Comparison of ENCODE assay signal across 8 cellular contexts in the genomic region with DNA sequence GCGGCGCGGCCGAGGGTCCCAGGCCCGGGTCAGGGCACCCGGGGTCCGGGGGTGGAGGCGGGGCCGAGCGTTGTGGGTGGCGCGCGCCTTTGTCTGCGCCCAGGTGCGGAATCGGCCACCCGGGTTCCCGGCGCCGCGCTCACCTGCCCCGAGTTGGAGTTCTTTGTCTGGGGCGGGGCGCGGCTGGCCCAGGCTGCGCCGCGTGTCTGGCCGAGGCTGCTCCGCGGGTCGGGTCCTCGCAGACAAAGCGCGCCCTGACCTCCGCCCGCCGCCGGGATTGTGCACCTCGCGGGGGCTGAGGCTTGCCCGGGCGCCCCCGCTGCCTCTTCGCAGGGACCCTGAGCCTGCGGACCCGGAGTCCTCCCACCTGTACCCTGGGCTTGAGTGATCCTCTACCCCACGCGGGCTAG. TPM values are rescaled to one million over a fixed set of nuclear protein-coding genes. Genes with fewer than 3 reads are reported as not detected.
DNase-seq lines count a peak whose midpoint lies in the region; TF ChIP-seq lines count a peak whose summit lies in the region.

No MANE protein-coding gene starts in this region.

- H3K9me2 ChIP-seq in PC-9 (ENCODE audit: insufficient read depth), result no peaks in the 10 kb centered on the region

- H3K36me3 ChIP-seq in PC-9 (ENCODE audit: low read depth) (no peaks in the 10 kb centered on the region), mucosa of rectum (ENCODE audit: control insufficient read depth in 2 of 2, insufficient read depth in 2 of 2, low read length in 2 of 2) (peaks cover 2 to 3% of the 10 kb centered on the region in 2 donors), vagina (no peaks in the 10 kb centered on the region)

- intact Hi-C loops in PC-9 (cut with micrococcal nuclease; ENCODE audit: unreplicated experiment) (loop anchor here (5.0 kb wide), 2 partner anchors 38 to 408 kb away; no protein-coding TSS in a partner anchor), vagina (cut with DNase I) (no loop called here)

- H2AFZ ChIP-seq in PC-9, result peak overlapping the region; percentile 84; the same call in 1 of the 2 replicates

- H3K79me2 ChIP-seq in PC-9 (ENCODE audit: low read depth), result peaks cover 7% of the 10 kb centered on the region; the same call in 1 of the 2 replicates

- peaks cover 9% of the 10 kb centered on the region; the same call in 1 of the 2 replicates for H3F3A ChIP-seq in PC-9 (ENCODE audit: insufficient read depth, low read depth)

- POLR2A ChIA-PET in PC-9 (lab: Charles Lee; ENCODE audit: unreplicated experiment), result interaction anchor here (0.6 kb wide), 1 partner anchor 130 kb away, joined by 13 read pairs; no protein-coding TSS in a partner anchor

- H3K9me3 ChIP-seq in PC-9 (ENCODE audit: insufficient read depth, low read depth) (no peaks in the 10 kb centered on the region), mucosa of rectum (ENCODE audit: control insufficient read depth in 2 of 2, low read length in 2 of 2) (no peaks in the 10 kb centered on the region), vagina (no peaks in the 10 kb centered on the region)

- CTCF ChIA-PET in PC-9 (lab: Charles Lee), result interaction anchor here (1.0 kb wide), 1 partner anchor 146 kb away, joined by 3 read pairs; no protein-coding TSS in a partner anchor

- peaks cover 40% of the 10 kb centered on the region for H4K20me1 ChIP-seq in PC-9 (ENCODE audit: insufficient read depth)

- TF ChIP-seq CTCF in PC-9 (conservative IDR thresholded peaks at IDR 0.05), result no peak
- TF ChIP-seq CTCF in vagina (IDR thresholded peaks at IDR 0.05), result no peak

- peak overlapping the region in 1 of 2 donors; percentile 66 for H3K9ac ChIP-seq in mucosa of rectum (ENCODE audit: low read depth in 1 of 2, low read length in 2 of 2)

- no peak for TF ChIP-seq POLR2A in vagina (IDR thresholded peaks at IDR 0.05)

- DNase-seq in activated CD8-positive, alpha-beta memory T cell treated with anti-CD3 and anti-CD28 coated beads, Interleukin-2, amount 50 U/mL, for 48 hours, result peak; percentile 65
- DNase-seq in activated CD8-positive, alpha-beta memory T cell treated with anti-CD3 and anti-CD28 coated beads, Interleukin-2, amount 50 U/mL, for 4 hours, result no peak
- DNase-seq in PC-9, result peak in 1 of 2 experiments; percentile 46
- peak; percentile 79 for DNase-seq in ecto neural progenitor cell (ENCODE audit: low spot score)
- no peak for DNase-seq in vagina (ENCODE audit: extremely low spot score in 2 of 2)
- no peak for DNase-seq in superior temporal gyrus (ENCODE audit: extremely low spot score)
- DNase-seq in SKM-1 treated with dmso at 0.1 percent for 144 hours (lab: John Stamatoyannopoulos, UW; ENCODE audit: unreplicated experiment), result no peak

- H3K27ac ChIP-seq in PC-9 (no peak overlapping the region), mucosa of rectum (ENCODE audit: low read depth in 2 of 2, low read length in 2 of 2) (peak overlapping the region; percentile 7 to 16), vagina (no peak overlapping the region)

- no peaks in the 10 kb centered on the region for H3K4me1 ChIP-seq in PC-9 (replicated peaks; ENCODE audit: insufficient read depth)
- peaks cover 6% of the 10 kb centered on the region in 2 donors for H3K4me1 ChIP-seq in mucosa of rectum (ENCODE audit: control insufficient read depth in 2 of 2, insufficient read depth in 2 of 2, low read length in 2 of 2)
- H3K4me1 ChIP-seq in vagina, result peaks cover 28% of the 10 kb centered on the region

- H3K27me3 ChIP-seq in PC-9 (ENCODE audit: insufficient read depth, low read depth) (no peaks in the 10 kb centered on the region), mucosa of rectum (ENCODE audit: control insufficient read depth in 2 of 2, insufficient read depth in 2 of 2, low read length in 2 of 2) (no peaks in the 10 kb centered on the region), vagina (no peaks in the 10 kb centered on the region)

- no TSS peak for BruUV-seq in PC-9 (replicated peaks; lab: Mats Ljungman, UMichigan)

- H3K4me3 ChIP-seq in PC-9, result peak overlapping the region; percentile 70
- H3K4me3 ChIP-seq in mucosa of rectum (ENCODE audit: low read length in 2 of 2), result peak overlapping the region; percentile 60 to 64
- peak overlapping the region; percentile 68 to 79 for H3K4me3 ChIP-seq in vagina

- H3K4me2 ChIP-seq in PC-9, result peak overlapping the region; percentile 88

RNA-seq across cellular contexts. Expression of gene LRCOL1, which starts 50.0 kb away (rescaled TPM):
- total RNA-seq in PC-9 (2021) (not detected in 2 replicates), vagina (not detected)

RNA-seq across cellular contexts. Expression of gene P2RX2, which starts 58.1 kb away (rescaled TPM):
- total RNA-seq in PC-9 (2021) (not detected in 2 replicates), vagina (not detected)

Comparison
In these comparisons a context has a peak if more than half of its experiments do, and no peak if none do; other contexts are left out.
1. DNase-seq: peak in activated CD8-positive, alpha-beta memory T cell treated with anti-CD3 and anti-CD28 coated beads, Interleukin-2, amount 50 U/mL, for 48 hours (single experiment) and ecto neural progenitor cell (single experiment); none in activated CD8-positive, alpha-beta memory T cell treated with anti-CD3 and anti-CD28 coated beads, Interleukin-2, amount 50 U/mL, for 4 hours (single experiment), vagina (0 of 2), superior temporal gyrus (single experiment) and SKM-1 treated with dmso at 0.1 percent for 144 hours (single experiment).
2. H3K27ac ChIP-seq: peak in mucosa of rectum (2 of 2); none in PC-9 (single experiment) and vagina (single experiment).
3. Peak in every context shown above with its lines, with median percentiles within 50 percentile points of each other: H3K4me3 ChIP-seq.